19 cellular contexts compared by ENCODE assay signal in the genomic region with DNA sequence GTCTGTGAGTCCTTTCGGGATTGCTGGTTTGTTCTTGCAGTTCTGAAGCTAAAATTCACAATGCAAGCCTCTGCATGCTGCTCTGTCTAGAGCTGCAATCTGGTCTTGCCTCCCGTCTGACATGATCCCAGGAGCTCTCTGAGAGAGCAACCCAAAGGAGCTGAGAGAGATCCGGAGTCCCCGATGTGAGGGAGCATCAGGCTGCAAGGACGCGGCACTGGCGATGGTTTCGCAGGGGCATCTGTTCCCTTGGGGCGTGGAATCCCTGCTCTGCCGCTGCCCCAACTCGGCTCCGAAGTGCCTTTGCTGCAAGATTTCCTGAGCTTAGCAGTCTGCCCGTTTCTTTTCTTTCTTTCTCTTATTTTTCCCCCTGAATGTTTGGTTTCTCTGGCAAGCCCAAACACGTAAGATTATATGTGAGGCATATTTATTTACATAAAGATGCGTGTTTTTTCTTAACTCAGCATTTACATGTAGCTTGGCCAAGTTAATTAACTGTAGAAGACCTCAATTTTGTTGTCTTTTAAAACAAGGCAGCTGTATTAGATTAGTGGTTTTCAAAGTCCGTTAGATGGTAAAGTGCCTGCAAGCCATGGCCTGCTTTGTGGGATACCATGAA.
DNase-seq lines count a peak whose midpoint lies in the region; ATAC-seq and TF ChIP-seq lines count a peak whose summit lies in the region.
"Had no signal": no experiment of that assay in that cellular context is flagged by ENCODE, and none has a peak within 500 bp of the region (broad histone marks: within the 10 kb centered on the region; RNA-seq: fewer than 3 reads in every experiment).

No MANE protein-coding gene starts in this region.

- no peaks in the 10 kb centered on the region for H3K36me3 Mint-ChIP-seq in activated naive CD4-positive, alpha-beta T cell treated with anti-CD3 and anti-CD28 coated beads for 36 hours (ENCODE audit: low read depth)
- H3K36me3 Mint-ChIP-seq: stimulated activated effector memory CD8-positive, alpha-beta T cell treated with anti-CD3 and anti-CD28 coated beads, Interleukin-12 subunit alpha, Interleukin-12 subunit beta, amount 100 ng/mL, for 72 hours; T-cell had no signal

- H3K27me3 ChIP-seq in adipocyte (replicated peaks; ENCODE audit: control insufficient read depth, insufficient read depth, low read length): no peaks in the 10 kb centered on the region
- no peaks in the 10 kb centered on the region for H3K27me3 ChIP-seq in foreskin keratinocyte
- H3K27me3 ChIP-seq in testis: no peaks in the 10 kb centered on the region
- H3K27me3 ChIP-seq in H7 (ENCODE audit: control insufficient read depth, insufficient read depth, low read length): no peaks in the 10 kb centered on the region
- H3K27me3 ChIP-seq: BLaER1 treated with 17β-estradiol and CSF1 and Interleukin-3, amounts not matched to agents 10 nM and 100 nM; spleen; tibial artery had no signal

- H3K4me3 ChIP-seq in adipocyte (ENCODE audit: low read length): no peak overlapping the region
- H3K4me3 ChIP-seq in testis: peak overlapping the region; percentile 51 to 55
- H3K4me3 ChIP-seq in H7 (ENCODE audit: insufficient read depth, low read depth, low read length): no peak overlapping the region; the same call in 1 of the 2 replicates
- H3K4me3 ChIP-seq: BLaER1 treated with 17β-estradiol and CSF1 and Interleukin-3, amounts not matched to agents 10 nM and 100 nM; spleen had no signal

- no peak overlapping the region for H3K27ac Mint-ChIP-seq in activated naive CD4-positive, alpha-beta T cell treated with anti-CD3 and anti-CD28 coated beads for 36 hours
- H3K27ac Mint-ChIP-seq: activated CD8-positive, alpha-beta T cell treated with anti-CD3 and anti-CD28 coated beads for 36 hours; activated naive CD8-positive, alpha-beta T cell treated with anti-CD3 and anti-CD28 coated beads, Interleukin-2, amount 50 U/mL, for 24 hours; activated T-cell treated with anti-CD3 and anti-CD28 coated beads, Interleukin-2, amount 50 U/mL, for 72 hours; stimulated activated effector memory CD8-positive, alpha-beta T cell treated with anti-CD3 and anti-CD28 coated beads, Interleukin-12 subunit alpha, Interleukin-12 subunit beta, amount 100 ng/mL, for 72 hours; T-cell had no signal

- H3K27me3 Mint-ChIP-seq in activated naive CD4-positive, alpha-beta T cell treated with anti-CD3 and anti-CD28 coated beads for 36 hours (ENCODE audit: low read depth): no peaks in the 10 kb centered on the region
- H3K27me3 Mint-ChIP-seq: activated CD8-positive, alpha-beta T cell treated with anti-CD3 and anti-CD28 coated beads for 36 hours; activated naive CD8-positive, alpha-beta T cell treated with anti-CD3 and anti-CD28 coated beads, Interleukin-2, amount 50 U/mL, for 24 hours; T-cell had no signal

- peak overlapping the region; percentile 80 for H3K27ac ChIP-seq in foreskin keratinocyte
- H3K27ac ChIP-seq in testis: peak overlapping the region; percentile 67 to 78
- H3K27ac ChIP-seq: BLaER1 treated with 17β-estradiol and CSF1 and Interleukin-3, amounts not matched to agents 10 nM and 100 nM; spleen; tibial artery had no signal

- no peaks in the 10 kb centered on the region for H3K4me1 Mint-ChIP-seq in activated naive CD4-positive, alpha-beta T cell treated with anti-CD3 and anti-CD28 coated beads for 36 hours (ENCODE audit: low read depth)
- H3K4me1 Mint-ChIP-seq: activated naive CD8-positive, alpha-beta T cell treated with anti-CD3 and anti-CD28 coated beads, Interleukin-2, amount 50 U/mL, for 24 hours; stimulated activated effector memory CD8-positive, alpha-beta T cell treated with anti-CD3 and anti-CD28 coated beads, Interleukin-12 subunit alpha, Interleukin-12 subunit beta, amount 100 ng/mL, for 72 hours; T-cell had no signal

- peak; percentile 35 for ATAC-seq in foreskin keratinocyte
- ATAC-seq: activated CD8-positive, alpha-beta T cell treated with anti-CD3 and anti-CD28 coated beads for 36 hours; activated naive CD8-positive, alpha-beta T cell treated with anti-CD3 and anti-CD28 coated beads, Interleukin-2, amount 50 U/mL, for 24 hours; activated T-cell treated with anti-CD3 and anti-CD28 coated beads, Interleukin-2, amount 50 U/mL, for 72 hours; stimulated activated effector memory CD8-positive, alpha-beta T cell treated with anti-CD3 and anti-CD28 coated beads, Interleukin-12 subunit alpha, Interleukin-12 subunit beta, amount 100 ng/mL, for 72 hours; T-cell had no signal

- peak; percentile 50 for DNase-seq in HPDE6-E6E7 (ENCODE audit: extremely low spot score)
- peak; percentile 9 for DNase-seq in adipocyte (ENCODE audit: low read depth)
- DNase-seq in foreskin keratinocyte: peak; percentile 70 to 75
- peak; percentile 63 for DNase-seq in testis
- no peak for DNase-seq in activated naive CD4-positive, alpha-beta T cell treated with anti-CD3 and anti-CD28 coated beads for 36 hours
- DNase-seq in H7: no peak
- DNase-seq in activated gamma-delta T cell treated with Interleukin-2 at 50 U/mL for 16 hours: no peak
- DNase-seq: activated CD8-positive, alpha-beta T cell treated with anti-CD3 and anti-CD28 coated beads for 36 hours; activated naive CD8-positive, alpha-beta T cell treated with anti-CD3 and anti-CD28 coated beads, Interleukin-2, amount 50 U/mL, for 24 hours; activated T-cell treated with anti-CD3 and anti-CD28 coated beads, Interleukin-2, amount 50 U/mL, for 72 hours; foreskin melanocyte; Karpas-422; NCI-H1436 treated with DMSO at 0.1 percent for 48 hours; NK-92 treated with Interleukin-12 subunit alpha and Interleukin-12 subunit beta, amount 100 ng/mL, for 24 hours; spleen; T-cell; tibial artery had no signal

- no peak overlapping the region for H3K9ac ChIP-seq in adipocyte (ENCODE audit: low read length)
- H3K9ac ChIP-seq: BLaER1 treated with 17β-estradiol and CSF1 and Interleukin-3, amounts not matched to agents 10 nM and 100 nM had no signal

- TF ChIP-seq POLR2A in testis (IDR thresholded peaks at IDR 0.05): no peak

- no peaks in the 10 kb centered on the region for H3K36me3 ChIP-seq in adipocyte (ENCODE audit: control insufficient read depth, insufficient read depth, low read length, severe bottlenecking)
- no peaks in the 10 kb centered on the region for H3K36me3 ChIP-seq in testis (ENCODE audit: low read depth, missing control alignments)
- H3K36me3 ChIP-seq in H7 (replicated peaks; ENCODE audit: control insufficient read depth, insufficient read depth, low read length): no peaks in the 10 kb centered on the region
- H3K36me3 ChIP-seq: BLaER1 treated with 17β-estradiol and CSF1 and Interleukin-3, amounts not matched to agents 10 nM and 100 nM; spleen; tibial artery had no signal

- H3K4me3 Mint-ChIP-seq in activated naive CD4-positive, alpha-beta T cell treated with anti-CD3 and anti-CD28 coated beads for 36 hours: no peak overlapping the region
- H3K4me3 Mint-ChIP-seq: activated CD8-positive, alpha-beta T cell treated with anti-CD3 and anti-CD28 coated beads for 36 hours; activated naive CD8-positive, alpha-beta T cell treated with anti-CD3 and anti-CD28 coated beads, Interleukin-2, amount 50 U/mL, for 24 hours; activated T-cell treated with anti-CD3 and anti-CD28 coated beads, Interleukin-2, amount 50 U/mL, for 72 hours; stimulated activated effector memory CD8-positive, alpha-beta T cell treated with anti-CD3 and anti-CD28 coated beads, Interleukin-12 subunit alpha, Interleukin-12 subunit beta, amount 100 ng/mL, for 72 hours; T-cell had no signal

- CTCF ChIA-PET in activated naive CD4-positive, alpha-beta T cell treated with anti-CD3 and anti-CD28 coated beads for 36 hours (lab: Charles Lee): interaction anchor here (1.3 kb wide), 1 partner anchor 9 kb away, joined by 3 read pairs; no protein-coding TSS in a partner anchor

- peaks cover 4% of the 10 kb centered on the region for H3K9me3 Mint-ChIP-seq in activated naive CD4-positive, alpha-beta T cell treated with anti-CD3 and anti-CD28 coated beads for 36 hours
- H3K9me3 Mint-ChIP-seq: activated CD8-positive, alpha-beta T cell treated with anti-CD3 and anti-CD28 coated beads for 36 hours; activated naive CD8-positive, alpha-beta T cell treated with anti-CD3 and anti-CD28 coated beads, Interleukin-2, amount 50 U/mL, for 24 hours had no signal

- no peaks in the 10 kb centered on the region for H3K4me1 ChIP-seq in adipocyte (ENCODE audit: control insufficient read depth, insufficient read depth, low read length)
- H3K4me1 ChIP-seq in foreskin keratinocyte: peaks cover 5% of the 10 kb centered on the region
- no peaks in the 10 kb centered on the region for H3K4me1 ChIP-seq in testis
- H3K4me1 ChIP-seq: BLaER1 treated with 17β-estradiol and CSF1 and Interleukin-3, amounts not matched to agents 10 nM and 100 nM; spleen; tibial artery had no signal

- WGBS in testis, 2 donors: 15 to 19% methylated on average over 16 of the region's 16 CpGs

- intact Hi-C loops in testis (cut with DNase I; ENCODE audit: low total_unique reads): no loop called here
- intact Hi-C loops in activated naive CD4-positive, alpha-beta T cell treated with anti-CD3 and anti-CD28 coated beads for 36 hours (cut with micrococcal nuclease): no loop called here

- no peaks in the 10 kb centered on the region for H3K9me3 ChIP-seq in adipocyte (ENCODE audit: control insufficient read depth, low read length)
- H3K9me3 ChIP-seq in testis: no peaks in the 10 kb centered on the region
- H3K9me3 ChIP-seq: spleen, tibial artery had no signal

- TF ChIP-seq CTCF in foreskin keratinocyte (conservative IDR thresholded peaks at IDR 0.05) (no peak), testis (IDR thresholded peaks at IDR 0.05) (no peak)

Comparison
In these comparisons a context has a peak if more than half of its experiments do, and no peak if none do; other contexts are left out.
1. DNase-seq: peak in HPDE6-E6E7 (single experiment), adipocyte (single experiment), foreskin keratinocyte (2 of 2) and testis (single experiment); none in activated naive CD4-positive, alpha-beta T cell treated with anti-CD3 and anti-CD28 coated beads for 36 hours (single experiment), H7 (single experiment) and activated gamma-delta T cell treated with Interleukin-2 at 50 U/mL for 16 hours (single experiment).
2. H3K4me3 ChIP-seq: peak in testis (2 of 2); none in adipocyte (single experiment) and H7 (single experiment).